In genomic region chr11:19367051-19367709, GRCh38 we compare ENCODE assay signal across 18 cellular contexts.
DNase-seq lines count a peak whose midpoint lies in the region; ATAC-seq and TF ChIP-seq lines count a peak whose summit lies in the region.
"Had no signal": no experiment of that assay in that cellular context is flagged by ENCODE, and none has a peak within 500 bp of the region (broad histone marks: within the 10 kb centered on the region; RNA-seq: fewer than 3 reads in every experiment).

No MANE protein-coding gene starts in this region.

- no peak for TF ChIP-seq CTCF in mucosa of descending colon (IDR thresholded peaks at IDR 0.05)
- no peak for TF ChIP-seq CTCF in upper lobe of left lung (IDR thresholded peaks at IDR 0.05)

- no peak overlapping the region for H3K27ac ChIP-seq in upper lobe of left lung

- intact Hi-C loops in Right ventricle myocardium superior (cut with DNase I): no loop called here
- intact Hi-C loops in Right ventricle myocardium inferior (cut with DNase I): no loop called here
- intact Hi-C loops in mucosa of descending colon (cut with DNase I, micrococcal nuclease): no loop called here

- TF ChIP-seq POLR2A in upper lobe of left lung (IDR thresholded peaks at IDR 0.05): no peak

- H3K27me3 ChIP-seq in upper lobe of left lung: no peaks in the 10 kb centered on the region

- H3K9me3 ChIP-seq in mucosa of descending colon: no peaks in the 10 kb centered on the region
- H3K9me3 ChIP-seq in upper lobe of left lung: no peaks in the 10 kb centered on the region

- H3K36me3 ChIP-seq in mucosa of descending colon (ENCODE audit: low read depth): no peaks in the 10 kb centered on the region
- H3K36me3 ChIP-seq in upper lobe of left lung: no peaks in the 10 kb centered on the region

- DNase-seq in Right ventricle myocardium superior: no peak
- no peak for DNase-seq in Right ventricle myocardium inferior (ENCODE audit: missing footprints)
- peak; percentile 69 for DNase-seq in dermis blood vessel endothelial cell
- no peak for DNase-seq in mucosa of descending colon
- no peak for DNase-seq in upper lobe of left lung
- no peak for DNase-seq in NCI-H82 (lab: John Stamatoyannopoulos, UW)
- DNase-seq: 8988T; activated CD4-positive, CD25-positive, alpha-beta regulatory T cell treated with anti-CD3 and anti-CD28 coated beads, Interleukin-2, amount 50 U/mL, for 72 hours; left colon; NCI-H1092; NCI-H524 treated with DMSO at 0.1 percent for 48 hours; stimulated activated naive CD8-positive, alpha-beta T cell treated with anti-CD3 and anti-CD28 coated beads, Interleukin-15, amount 100 ng/mL, for 72 hours; T-helper 17 cell had no signal

- ATAC-seq in Right ventricle myocardium superior (ENCODE audit: poor library complexity) (peak; percentile 10), Right ventricle myocardium inferior (no peak), mucosa of descending colon (peak; percentile 34), upper lobe of left lung (ENCODE audit: low FRiP score in 2 of 2) (peak; percentile 44 to 83), HG03139 (IDR thresholded peaks at IDR 0.05; ENCODE audit: unreplicated experiment) (no peak), GM18511 (IDR thresholded peaks at IDR 0.05; ENCODE audit: unreplicated experiment) (no peak)
- ATAC-seq: left colon; natural killer cell treated with Interleukin-12 subunit alpha and Interleukin-12 subunit beta and Interleukin-15 and Interleukin-18, amount 100 ng/mL, for 72 hours; Panc1; stimulated activated naive CD8-positive, alpha-beta T cell treated with anti-CD3 and anti-CD28 coated beads, Interleukin-15, amount 100 ng/mL, for 72 hours; T-helper 17 cell had no signal

- WGBS in upper lobe of left lung, 2 donors: 85 to 87% methylated on average over 2 of the region's 2 CpGs

- H3K4me1 ChIP-seq in mucosa of descending colon (ENCODE audit: low read depth) (no peaks in the 10 kb centered on the region), upper lobe of left lung (peaks cover 0 to 20% (median 9%) of the 10 kb centered on the region in 4 donors)

- no peak for TF ChIP-seq EP300 in upper lobe of left lung (IDR thresholded peaks at IDR 0.05)

- no peak overlapping the region for H3K4me3 ChIP-seq in mucosa of descending colon
- H3K4me3 ChIP-seq in upper lobe of left lung: no peak overlapping the region
- H3K4me3 ChIP-seq: skin epidermis had no signal

Comparison
In these comparisons a context has a peak if more than half of its experiments do, and no peak if none do; other contexts are left out.
1. ATAC-seq: peak in Right ventricle myocardium superior (single experiment), mucosa of descending colon (single experiment) and upper lobe of left lung (2 of 2); none in Right ventricle myocardium inferior (single experiment), HG03139 (single experiment) and GM18511 (single experiment).